15 cellular contexts compared by ENCODE assay signal in the genomic region with DNA sequence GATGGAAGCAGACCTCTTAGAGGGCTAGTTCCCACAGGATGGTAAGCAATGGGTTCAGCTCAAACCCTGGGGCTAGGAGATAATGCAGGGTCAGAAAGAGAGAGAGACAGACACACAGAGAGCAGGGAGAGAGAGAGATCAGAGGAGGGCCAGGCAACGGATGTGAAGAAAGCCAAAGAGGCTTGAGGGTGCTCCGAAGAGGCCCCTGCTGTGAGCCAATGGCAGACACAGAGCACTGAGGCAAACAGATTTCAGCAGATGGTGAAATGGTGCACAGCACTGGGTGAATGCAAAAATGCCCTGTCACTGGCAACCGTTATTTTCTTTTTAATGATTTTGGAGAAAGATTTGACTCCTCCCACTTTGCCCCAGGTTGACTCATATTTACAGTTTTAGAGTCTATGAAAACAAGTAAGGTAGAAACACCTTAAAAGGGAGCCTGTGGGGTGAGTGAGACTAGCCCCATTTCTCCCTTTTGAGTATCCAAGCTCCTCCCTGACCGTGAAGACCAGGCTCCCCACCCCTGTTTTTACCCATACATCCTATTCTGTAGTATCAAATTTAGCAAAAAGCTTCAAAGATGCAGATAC. TPM values are rescaled to one million over a fixed set of nuclear protein-coding genes. Genes with fewer than 3 reads are reported as not detected.
DNase-seq lines count a peak whose midpoint lies in the region; ATAC-seq and TF ChIP-seq lines count a peak whose summit lies in the region.
"Had no signal": no experiment of that assay in that cellular context is flagged by ENCODE, and none has a peak within 500 bp of the region (broad histone marks: within the 10 kb centered on the region; RNA-seq: fewer than 3 reads in every experiment).

No MANE protein-coding gene starts in this region.

- no peaks in the 10 kb centered on the region for H3K9me3 Mint-ChIP-seq in activated T-cell treated with anti-CD3 and anti-CD28 coated beads, Interleukin-2, amount 50 U/mL, for 4 hours
- H3K9me3 Mint-ChIP-seq in CD4-positive, alpha-beta T cell: no peaks in the 10 kb centered on the region

- H3K79me2 ChIP-seq in OCI-LY3 (ENCODE audit: low read length): no peaks in the 10 kb centered on the region

- no peaks in the 10 kb centered on the region for H3K27me3 Mint-ChIP-seq in activated T-cell treated with anti-CD3 and anti-CD28 coated beads, Interleukin-2, amount 50 U/mL, for 4 hours (ENCODE audit: low read depth)
- H3K27me3 Mint-ChIP-seq in CD4-positive, alpha-beta T cell: no peaks in the 10 kb centered on the region

- H3K9me3 ChIP-seq in CD4-positive, alpha-beta T cell (ENCODE audit: control insufficient read depth, low read length): no peaks in the 10 kb centered on the region
- H3K9me3 ChIP-seq in OCI-LY3 (ENCODE audit: insufficient read depth, low read length) (no peaks in the 10 kb centered on the region), lung (ENCODE audit: control insufficient read depth in 2 of 2, insufficient read depth in 1 of 2, low read length in 1 of 2) (no peaks in the 10 kb centered on the region)
- H3K9me3 ChIP-seq: BLaER1, SJCRH30 had no signal

- no peak for TF ChIP-seq CTCF in CD4-positive, alpha-beta T cell (IDR thresholded peaks at IDR 0.05)
- TF ChIP-seq CTCF in OCI-LY3 (IDR thresholded peaks at IDR 0.05; ENCODE audit: low read depth, low read length) (no peak), lung (IDR thresholded peaks at IDR 0.05; ENCODE audit: control extremely low read depth, extremely low read depth) (no peak)

- H2AFZ ChIP-seq in OCI-LY3 (ENCODE audit: low read depth, low read length): peak overlapping the region; percentile 85

- no peaks in the 10 kb centered on the region for H3K36me3 Mint-ChIP-seq in activated T-cell treated with anti-CD3 and anti-CD28 coated beads, Interleukin-2, amount 50 U/mL, for 4 hours (ENCODE audit: insufficient read depth)
- no peaks in the 10 kb centered on the region for H3K36me3 Mint-ChIP-seq in CD4-positive, alpha-beta T cell (ENCODE audit: low read depth)

- H4K20me1 ChIP-seq in OCI-LY3 (ENCODE audit: insufficient read depth, low read length): no peaks in the 10 kb centered on the region
- H4K20me1 ChIP-seq: BLaER1 had no signal

- intact Hi-C loops in CD4-positive, alpha-beta T cell (cut with DNase I, micrococcal nuclease): no loop called here

- no peak overlapping the region for H3K27ac ChIP-seq in CD4-positive, alpha-beta T cell (ENCODE audit: low read depth, low read length)
- H3K27ac ChIP-seq in OCI-LY3 (ENCODE audit: low read length) (peak overlapping the region; percentile 12; the same call in 1 of the 2 replicates), lung (ENCODE audit: low read depth in 1 of 2, low read length in 1 of 2) (no peak overlapping the region)
- H3K27ac ChIP-seq: BLaER1, SJCRH30 had no signal

- WGBS in lung, 2 donors: 43 to 72% methylated on average over 4 of the region's 4 CpGs

- CTCF ChIA-PET in CD4-positive, alpha-beta T cell (lab: Charles Lee): interaction anchor here (1.2 kb wide), 1 partner anchor 72 kb away, joined by 5 read pairs; no protein-coding TSS in a partner anchor

- H3K9ac ChIP-seq in OCI-LY3 (ENCODE audit: low read length): no peak overlapping the region
- H3K9ac ChIP-seq: BLaER1 had no signal

- ATAC-seq in activated T-cell treated with anti-CD3 and anti-CD28 coated beads, Interleukin-2, amount 50 U/mL, for 4 hours: peak; percentile 59 to 65
- peak; percentile 24 for ATAC-seq in CD4-positive, alpha-beta T cell (ENCODE audit: poor library complexity)
- ATAC-seq in lung (ENCODE audit: insufficient read depth, low FRiP score): no peak

- peaks cover 13% of the 10 kb centered on the region for H3K4me1 ChIP-seq in OCI-LY3 (ENCODE audit: low read length)
- H3K4me1 ChIP-seq in lung (ENCODE audit: control insufficient read depth in 2 of 2, insufficient read depth in 2 of 2, low read length in 2 of 2): no peaks in the 10 kb centered on the region
- H3K4me1 ChIP-seq: BLaER1, SJCRH30 had no signal

- no peaks in the 10 kb centered on the region for H3K27me3 ChIP-seq in CD4-positive, alpha-beta T cell (ENCODE audit: control insufficient read depth, insufficient read depth, low read length)
- H3K27me3 ChIP-seq in OCI-LY3 (ENCODE audit: low read depth, low read length) (no peaks in the 10 kb centered on the region; the same call in 1 of the 2 replicates), lung (ENCODE audit: control insufficient read depth, insufficient read depth) (no peaks in the 10 kb centered on the region)
- H3K27me3 ChIP-seq: BLaER1 had no signal

- no peak overlapping the region for H3K4me3 Mint-ChIP-seq in activated T-cell treated with anti-CD3 and anti-CD28 coated beads, Interleukin-2, amount 50 U/mL, for 4 hours
- H3K4me3 Mint-ChIP-seq in CD4-positive, alpha-beta T cell: no peak overlapping the region

- H3K27ac Mint-ChIP-seq in CD4-positive, alpha-beta T cell: no peak overlapping the region

- H3K36me3 ChIP-seq in OCI-LY3 (replicated peaks; ENCODE audit: low read depth, low read length): no peaks in the 10 kb centered on the region
- H3K36me3 ChIP-seq in lung (ENCODE audit: control insufficient read depth in 2 of 2, insufficient read depth in 2 of 2, low read length in 2 of 2): no peaks in the 10 kb centered on the region
- H3K36me3 ChIP-seq: BLaER1, SJCRH30 had no signal

- H3K4me3 ChIP-seq in OCI-LY3 (ENCODE audit: low read length) (no peak overlapping the region), lung (no peak overlapping the region)
- H3K4me3 ChIP-seq: BLaER1, SJCRH30 had no signal

- POLR2A ChIA-PET in CD4-positive, alpha-beta T cell (lab: Charles Lee): interaction anchor here (0.7 kb wide), 1 partner anchor 8 kb away, joined by 3 read pairs; no protein-coding TSS in a partner anchor

- H3K4me1 Mint-ChIP-seq in activated T-cell treated with anti-CD3 and anti-CD28 coated beads, Interleukin-2, amount 50 U/mL, for 4 hours (ENCODE audit: low read depth): peaks cover 10% of the 10 kb centered on the region
- H3K4me1 Mint-ChIP-seq in CD4-positive, alpha-beta T cell (ENCODE audit: low read depth): peaks cover 7% of the 10 kb centered on the region

- peak overlapping the region; percentile 38 for H3K4me2 ChIP-seq in OCI-LY3 (ENCODE audit: low read length)
- H3K4me2 ChIP-seq: BLaER1 had no signal

- no peak for DNase-seq in activated T-cell treated with anti-CD3 and anti-CD28 coated beads, Interleukin-2, amount 50 U/mL, for 4 hours
- DNase-seq in activated T-cell treated with anti-CD3 and anti-CD28 coated beads, Interleukin-2, amount 50 U/mL, for 48 hours: no peak
- DNase-seq in CD4-positive, alpha-beta T cell: no peak
- peak; percentile 18 for DNase-seq in lung (ENCODE audit: low spot score)
- DNase-seq in HT-29 (ENCODE audit: low spot score): no peak
- DNase-seq in NCI-H1436 (lab: John Stamatoyannopoulos, UW): no peak
- DNase-seq: GOT3, NCI-H1436 treated with DMSO at 0.1 percent for 48 hours, NCI-H2029, NCI-H345, NCI-H526 had no signal

RNA-seq across cellular contexts. Expression of a gene that starts 0.8 kb away (rescaled TPM):
- not detected for total RNA-seq in activated T-cell treated with anti-CD3 and anti-CD28 coated beads, Interleukin-2, amount 50 U/mL, for 4 hours
- total RNA-seq in CD4-positive, alpha-beta T cell: not detected
- not detected for total RNA-seq in lung
- polyA plus RNA-seq in lung: not detected
- not detected in 2 replicates for total RNA-seq in HT-29 (2014; rRNA removed; shearing (Covaris generic))
- total RNA-seq: A673, SJCRH30 had no signal

RNA-seq across cellular contexts. Expression of a gene that starts 31.3 kb away (rescaled TPM):
- total RNA-seq in activated T-cell treated with anti-CD3 and anti-CD28 coated beads, Interleukin-2, amount 50 U/mL, for 4 hours: not detected
- total RNA-seq in CD4-positive, alpha-beta T cell: not detected
- not detected for total RNA-seq in lung
- not detected for polyA plus RNA-seq in lung
- total RNA-seq in HT-29 (2014; rRNA removed; shearing (Covaris generic)): not detected in 2 replicates
- total RNA-seq: A673, SJCRH30 had no signal

RNA-seq across cellular contexts. Expression of a gene that starts 32.2 kb away (rescaled TPM):
- total RNA-seq in activated T-cell treated with anti-CD3 and anti-CD28 coated beads, Interleukin-2, amount 50 U/mL, for 4 hours: 1 to 10 TPM; 2.1 to 3.2 (median 3.0) TPM
- 1 to 10 TPM; 2.4 to 3.3 TPM for total RNA-seq in CD4-positive, alpha-beta T cell
- total RNA-seq in lung: 10 to 100 TPM; 14.4 to 22.4 TPM
- polyA plus RNA-seq in lung: 1 to 10 TPM; 5.2 to 6.6 TPM
- 0.08 and 1.5 TPM in 2 replicates for total RNA-seq in HT-29 (2014; rRNA removed; shearing (Covaris generic))

RNA-seq across cellular contexts. Expression of a gene that starts 39.0 kb away (rescaled TPM):
- total RNA-seq in activated T-cell treated with anti-CD3 and anti-CD28 coated beads, Interleukin-2, amount 50 U/mL, for 4 hours: 10 to 100 TPM; 22.5 to 26.0 (median 25.5) TPM
- 10 to 100 TPM; 19.3 to 19.5 TPM for total RNA-seq in CD4-positive, alpha-beta T cell
- total RNA-seq in lung: 10 to 100 TPM; 15.3 to 27.8 TPM
- polyA plus RNA-seq in lung: 10 to 100 TPM; 10.4 to 12.0 TPM
- total RNA-seq in HT-29 (2014; rRNA removed; shearing (Covaris generic)): 15.5 and 16.8 TPM in 2 replicates
